ENCODE assay signal across 8 cellular contexts in the genomic region with DNA sequence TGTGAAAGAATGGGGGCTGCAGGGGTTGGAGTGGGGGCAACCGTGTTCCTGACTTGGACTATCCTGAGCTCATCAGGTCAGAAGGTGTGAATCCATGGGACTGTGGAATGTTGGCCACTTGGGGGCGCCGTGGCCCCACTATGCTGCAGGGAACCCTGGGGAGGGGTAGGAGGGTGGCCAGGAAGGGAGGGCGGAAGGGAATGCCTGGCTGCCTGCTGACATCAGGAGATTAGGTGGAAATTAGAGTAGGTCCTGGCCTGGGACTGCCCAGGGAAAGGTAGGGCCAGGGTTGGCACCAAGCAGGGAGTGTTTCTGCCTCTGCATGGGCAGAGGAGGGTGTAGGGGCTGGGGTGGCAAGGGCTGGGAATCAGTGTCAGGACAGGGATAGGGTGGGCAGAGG.
DNase-seq lines count a peak whose midpoint lies in the region; ATAC-seq and TF ChIP-seq lines count a peak whose summit lies in the region.

No MANE protein-coding gene starts in this region.

- no peak overlapping the region for H3K23ac ChIP-seq in trophoblast cell (ENCODE audit: low read length)

- no peak overlapping the region for H3K14ac ChIP-seq in trophoblast cell (ENCODE audit: low read length)

- no peak overlapping the region for H3K18ac ChIP-seq in trophoblast cell (ENCODE audit: low read length)

- H3K27me3 ChIP-seq in CD4-positive, alpha-beta memory T cell (ENCODE audit: insufficient read depth, low read length) = no peaks in the 10 kb centered on the region
- H3K27me3 ChIP-seq in GM23248 (replicated peaks; ENCODE audit: insufficient read depth) = peaks cover 20% of the 10 kb centered on the region
- H3K27me3 ChIP-seq in trophoblast cell (ENCODE audit: insufficient read depth, low read length) = no peaks in the 10 kb centered on the region

- 2 to 4% methylated on average over 4 of the region's 4 CpGs for WGBS in GM23248 (ENCODE audit: low coverage in 1 of 2, low lambda C conversion rate in 2 of 2, missing lambda C conversion rate in 2 of 2), 2 experiments
- WGBS in trophoblast cell (ENCODE audit: extremely low coverage, insufficient coverage, insufficient read length) = no CpG with 5 or more reads among the region's 4 CpGs

- H3K36me3 Mint-ChIP-seq in CD4-positive, alpha-beta memory T cell = no peaks in the 10 kb centered on the region
- H3K36me3 Mint-ChIP-seq in chondrocyte (ENCODE audit: low read depth) = no peaks in the 10 kb centered on the region

- no peak overlapping the region for H4K91ac ChIP-seq in trophoblast cell (ENCODE audit: low read depth, low read length)

- no peak overlapping the region for H4K12ac ChIP-seq in trophoblast cell (ENCODE audit: low read depth, low read length)

- TF ChIP-seq CTCF in chondrocyte (IDR thresholded peaks at IDR 0.05) = peak; percentile 43

- H3K9ac ChIP-seq in GM23248 = no peak overlapping the region
- H3K9ac ChIP-seq in trophoblast cell (ENCODE audit: low read length) = no peak overlapping the region

- peak overlapping the region; percentile 77 for H4K8ac ChIP-seq in trophoblast cell (ENCODE audit: low read depth, low read length)

- H3K79me2 ChIP-seq in GM23248 (ENCODE audit: insufficient read depth) (no peaks in the 10 kb centered on the region), trophoblast cell (ENCODE audit: control insufficient read depth, insufficient read depth, low read length, poor library complexity) (no peaks in the 10 kb centered on the region)

- CTCF ChIA-PET in CD4-positive, alpha-beta memory T cell (lab: Charles Lee; ENCODE audit: partially characterized antibody) = interaction anchor here (0.7 to 2.3 kb wide), 13 partner anchors 9 to 679 kb away, joined by 3 to 10 read pairs (median 4); no protein-coding TSS in a partner anchor

- no peak overlapping the region for H3K4me2 ChIP-seq in GM23248 (ENCODE audit: unreplicated experiment)
- H3K4me2 ChIP-seq in trophoblast cell (ENCODE audit: low read length) = no peak overlapping the region

- no peaks in the 10 kb centered on the region for H3F3A ChIP-seq in GM23248 (ENCODE audit: insufficient read depth)

- H2AFZ ChIP-seq in GM23248 (no peak overlapping the region), trophoblast cell (ENCODE audit: insufficient read depth, low read length, poor library complexity) (peak overlapping the region; percentile 5)

- H3K4me1 Mint-ChIP-seq in CD4-positive, alpha-beta memory T cell = peaks cover 13 to 34% (median 19%) of the 10 kb centered on the region in 4 donors
- peaks cover 7% of the 10 kb centered on the region for H3K4me1 Mint-ChIP-seq in chondrocyte (ENCODE audit: low read depth)

- intact Hi-C loops in CD4-positive, alpha-beta memory T cell (cut with micrococcal nuclease) = loop anchor here (1.0 kb wide), 1 partner anchor 680 kb away; no protein-coding TSS in a partner anchor
- intact Hi-C loops in Right ventricle myocardium superior (cut with DNase I) = no loop called here

- no peak overlapping the region for H2AK5ac ChIP-seq in trophoblast cell (ENCODE audit: low read length)

- no peak for ATAC-seq in Right ventricle myocardium superior (ENCODE audit: poor library complexity)

- no peaks in the 10 kb centered on the region for H3K79me1 ChIP-seq in trophoblast cell (ENCODE audit: low read length)

- peak overlapping the region in 4 of 8 donors; percentile 6 to 69 (median 18) for H3K4me3 Mint-ChIP-seq in CD4-positive, alpha-beta memory T cell
- no peak overlapping the region for H3K4me3 Mint-ChIP-seq in chondrocyte (ENCODE audit: unreplicated experiment)

- peak overlapping the region; percentile 56 to 91 (median 71) for H3K27ac Mint-ChIP-seq in CD4-positive, alpha-beta memory T cell
- no peak overlapping the region for H3K27ac Mint-ChIP-seq in chondrocyte (ENCODE audit: unreplicated experiment)

- peak in 2 of 5 donors; percentile 31 to 37 for DNase-seq in CD4-positive, alpha-beta memory T cell
- DNase-seq in GM23248 (peak; percentile 36), SKM-1 treated with dmso at 0.1 percent for 144 hours (lab: John Stamatoyannopoulos, UW; ENCODE audit: unreplicated experiment) (peak; percentile 48), chondrocyte (ENCODE audit: low spot score) (no peak), trophoblast cell (peak in 1 of 2 donors; percentile 64), NCI-H1694 (lab: John Stamatoyannopoulos, UW) (no peak), GM03348 (ENCODE audit: low spot score) (no peak), Right ventricle myocardium superior (no peak)

- no peak overlapping the region for H3K27ac ChIP-seq in CD4-positive, alpha-beta memory T cell (ENCODE audit: low read depth, low read length)
- no peak overlapping the region for H3K27ac ChIP-seq in GM23248
- H3K27ac ChIP-seq in trophoblast cell (ENCODE audit: low read depth, low read length) = no peak overlapping the region

- in situ Hi-C loops in GM23248 (cut with MboI) = no loop called here

- H3K9me3 Mint-ChIP-seq in CD4-positive, alpha-beta memory T cell = peaks cover 0 to 2% (median 0%) of the 10 kb centered on the region in 8 donors
- H3K9me3 Mint-ChIP-seq in chondrocyte (ENCODE audit: low read depth) = no peaks in the 10 kb centered on the region

- H2BK5ac ChIP-seq in trophoblast cell (ENCODE audit: low read depth, low read length, poor library complexity) = no peak overlapping the region

- H3K4me1 ChIP-seq in CD4-positive, alpha-beta memory T cell (ENCODE audit: insufficient read depth, low read length) = peaks cover 25% of the 10 kb centered on the region
- H3K4me1 ChIP-seq in GM23248 (ENCODE audit: insufficient read depth) (no peaks in the 10 kb centered on the region), trophoblast cell (ENCODE audit: control insufficient read depth in 1 of 2, insufficient read depth in 2 of 2, low read length in 2 of 2) (peaks cover 7 to 10% of the 10 kb centered on the region in 2 experiments)

- H2BK120ac ChIP-seq in trophoblast cell (ENCODE audit: insufficient read depth, low read length, poor library complexity) = no peak overlapping the region

- H3K4me3 ChIP-seq in CD4-positive, alpha-beta memory T cell (ENCODE audit: low read length in 2 of 2) = no peak overlapping the region
- H3K4me3 ChIP-seq in GM23248 (no peak overlapping the region), trophoblast cell (ENCODE audit: low read depth, low read length) (no peak overlapping the region)

- peaks cover 0 to 3% of the 10 kb centered on the region in 2 donors for H3K27me3 Mint-ChIP-seq in CD4-positive, alpha-beta memory T cell
- H3K27me3 Mint-ChIP-seq in chondrocyte (ENCODE audit: low read depth) = peaks cover 14% of the 10 kb centered on the region

- no peaks in the 10 kb centered on the region for H3K36me3 ChIP-seq in CD4-positive, alpha-beta memory T cell (ENCODE audit: insufficient read depth, low read length)
- no peaks in the 10 kb centered on the region for H3K36me3 ChIP-seq in GM23248 (ENCODE audit: low read depth)
- no peaks in the 10 kb centered on the region for H3K36me3 ChIP-seq in trophoblast cell (ENCODE audit: control insufficient read depth in 1 of 2, insufficient read depth in 2 of 2, low read length in 2 of 2)

- no peaks in the 10 kb centered on the region for H3K9me3 ChIP-seq in CD4-positive, alpha-beta memory T cell (ENCODE audit: control insufficient read depth in 1 of 2, low read length in 2 of 2)
- H3K9me3 ChIP-seq in GM23248 (ENCODE audit: low read depth) = no peaks in the 10 kb centered on the region
- H3K9me3 ChIP-seq in trophoblast cell (ENCODE audit: insufficient read depth, low read depth, low read length) = peaks cover 2% of the 10 kb centered on the region

- no peaks in the 10 kb centered on the region for H4K20me1 ChIP-seq in GM23248 (ENCODE audit: insufficient read depth)

- no peak overlapping the region for H3K4ac ChIP-seq in trophoblast cell (ENCODE audit: low read depth, low read length)

- no peak overlapping the region for H2BK12ac ChIP-seq in trophoblast cell (ENCODE audit: low read length)

- POLR2A ChIA-PET in CD4-positive, alpha-beta memory T cell (lab: Charles Lee; ENCODE audit: partially characterized antibody) = interaction anchor here (0.5 to 5.9 kb wide), 8 partner anchors 10 to 489 kb away, joined by 3 to 68 read pairs (median 5); no protein-coding TSS in a partner anchor

- H3K9me2 ChIP-seq in GM23248 (ENCODE audit: insufficient read depth) = no peaks in the 10 kb centered on the region

Comparison
In these comparisons a context has a peak if more than half of its experiments do, and no peak if none do; other contexts are left out.
1. DNase-seq: peak in GM23248 (single experiment) and SKM-1 treated with dmso at 0.1 percent for 144 hours (single experiment); none in chondrocyte (single experiment), NCI-H1694 (single experiment), GM03348 (single experiment) and Right ventricle myocardium superior (single experiment).